8 cellular contexts compared by ENCODE assay signal in the genomic region with DNA sequence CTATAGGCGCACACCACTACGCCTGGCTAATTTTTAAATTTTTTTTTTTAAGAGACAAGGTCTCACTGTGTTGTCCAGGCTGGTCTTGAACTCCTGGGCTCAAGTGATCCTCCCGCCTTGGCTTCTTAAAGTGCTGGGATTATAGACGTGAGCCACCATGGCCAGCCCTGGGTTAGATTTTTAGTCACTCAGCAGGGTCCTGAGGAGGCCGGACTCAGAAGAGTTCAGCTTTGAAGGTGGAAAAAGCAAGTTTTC. TPM values are rescaled to one million over a fixed set of nuclear protein-coding genes. Genes with fewer than 3 reads are reported as not detected.
DNase-seq lines count a peak whose midpoint lies in the region; ATAC-seq lines count a peak whose summit lies in the region.
"Had no signal": no experiment of that assay in that cellular context is flagged by ENCODE, and none has a peak within 500 bp of the region (broad histone marks: within the 10 kb centered on the region; RNA-seq: fewer than 3 reads in every experiment).

No MANE protein-coding gene starts in this region.

- H3K9me3 Mint-ChIP-seq in CD8-positive, alpha-beta memory T cell: no peaks in the 10 kb centered on the region
- peaks cover 4% of the 10 kb centered on the region for H3K9me3 Mint-ChIP-seq in central memory CD8-positive, alpha-beta T cell

- no peaks in the 10 kb centered on the region for H3K36me3 Mint-ChIP-seq in CD8-positive, alpha-beta memory T cell
- H3K36me3 Mint-ChIP-seq in central memory CD8-positive, alpha-beta T cell (ENCODE audit: insufficient read depth): peaks cover 9% of the 10 kb centered on the region

- no peak for ATAC-seq in central memory CD8-positive, alpha-beta T cell (replicated peaks; ENCODE audit: extremely low read depth, poor library complexity, severe bottlenecking)

- CTCF ChIA-PET in CD8-positive, alpha-beta memory T cell (lab: Charles Lee): interaction anchor here (1.7 to 11.0 kb wide), 5 partner anchors 16 to 160 kb away, joined by 4 to 229 read pairs (median 78); a partner anchor contains a TSS

- H3K4me1 ChIP-seq in CD8-positive, alpha-beta memory T cell (ENCODE audit: insufficient read depth, low read length): peaks cover 71% of the 10 kb centered on the region
- H3K4me1 ChIP-seq in skeletal muscle tissue (ENCODE audit: control insufficient read depth in 3 of 3, insufficient read depth in 3 of 3, low read length in 3 of 3) (peaks cover 17 to 24% (median 20%) of the 10 kb centered on the region in 3 donors), HAP-1 (peaks cover 7% of the 10 kb centered on the region)

- peaks cover 67 to 68% (median 68%) of the 10 kb centered on the region in 3 donors for H3K4me1 Mint-ChIP-seq in CD8-positive, alpha-beta memory T cell
- peaks cover 61% of the 10 kb centered on the region for H3K4me1 Mint-ChIP-seq in central memory CD8-positive, alpha-beta T cell

- no peaks in the 10 kb centered on the region for H3K9me3 ChIP-seq in CD8-positive, alpha-beta memory T cell (ENCODE audit: low read length)
- H3K9me3 ChIP-seq in KOPT-K1 (ENCODE audit: insufficient read depth, low read length, poor library complexity, severe bottlenecking) (no peaks in the 10 kb centered on the region), skeletal muscle tissue (ENCODE audit: control insufficient read depth in 3 of 3, low read length in 3 of 3) (no peaks in the 10 kb centered on the region), HAP-1 (no peaks in the 10 kb centered on the region)

- POLR2A ChIA-PET in CD8-positive, alpha-beta memory T cell (lab: Charles Lee): interaction anchor here (1.2 to 1.5 kb wide), 2 partner anchors 10 to 121 kb away, joined by 3 to 4 read pairs; no protein-coding TSS in a partner anchor

- peak overlapping the region; percentile 75 for H3K4me3 ChIP-seq in CD8-positive, alpha-beta memory T cell (ENCODE audit: low read length)
- H3K4me3 ChIP-seq in skeletal muscle tissue (ENCODE audit: low read length in 3 of 3) (no peak overlapping the region), HAP-1 (no peak overlapping the region)

- DNase-seq in CD8-positive, alpha-beta memory T cell: no peak
- DNase-seq in central memory CD8-positive, alpha-beta T cell (ENCODE audit: low spot score in 2 of 2): no peak
- DNase-seq in NCI-H1417 treated with DMSO at 0.1 percent for 48 hours (lab: John Stamatoyannopoulos, UW) (no peak), SW 1271 (lab: John Stamatoyannopoulos, UW) (no peak), HAP-1 (ENCODE audit: low spot score in 2 of 2) (no peak)
- DNase-seq: NCI-H2227 treated with DMSO at 0.1 percent for 48 hours had no signal

- peak overlapping the region; percentile 73 to 95 (median 85) for H3K4me3 Mint-ChIP-seq in CD8-positive, alpha-beta memory T cell
- peak overlapping the region; percentile 77 for H3K4me3 Mint-ChIP-seq in central memory CD8-positive, alpha-beta T cell

- H3K27ac Mint-ChIP-seq in CD8-positive, alpha-beta memory T cell: peak overlapping the region; percentile 88 to 100 (median 94)
- H3K27ac Mint-ChIP-seq in central memory CD8-positive, alpha-beta T cell (ENCODE audit: low read depth): peak overlapping the region; percentile 97

- no peaks in the 10 kb centered on the region for H3K27me3 ChIP-seq in CD8-positive, alpha-beta memory T cell (ENCODE audit: insufficient read depth, low read length, poor library complexity, severe bottlenecking)
- H3K27me3 ChIP-seq in skeletal muscle tissue (ENCODE audit: control insufficient read depth in 3 of 3, insufficient read depth in 3 of 3, low read length in 3 of 3): no peaks in the 10 kb centered on the region
- no peaks in the 10 kb centered on the region for H3K27me3 ChIP-seq in HAP-1 (ENCODE audit: low read depth)

- in situ Hi-C loops in HAP-1 (cut with MboI; ENCODE audit: low sequenced_read_pairs): no loop called here

- H3K27ac ChIP-seq in CD8-positive, alpha-beta memory T cell (ENCODE audit: low read depth, low read length): peak overlapping the region; percentile 91
- H3K27ac ChIP-seq in KOPT-K1 (ENCODE audit: low read depth, low read length, poor library complexity, severe bottlenecking) (peak overlapping the region; percentile 99), skeletal muscle tissue (ENCODE audit: low read depth, low read length) (peak overlapping the region; percentile 64)

- H3K36me3 ChIP-seq in CD8-positive, alpha-beta memory T cell (ENCODE audit: insufficient read depth, low read length): no peaks in the 10 kb centered on the region
- H3K36me3 ChIP-seq in KOPT-K1 (ENCODE audit: insufficient read depth, low read length) (no peaks in the 10 kb centered on the region), skeletal muscle tissue (ENCODE audit: control insufficient read depth in 3 of 3, insufficient read depth in 3 of 3, low read length in 3 of 3) (no peaks in the 10 kb centered on the region), HAP-1 (replicated peaks) (no peaks in the 10 kb centered on the region)

- no peak overlapping the region for H3K9ac ChIP-seq in skeletal muscle tissue (ENCODE audit: low read depth in 1 of 3, low read length in 3 of 3)

- no peaks in the 10 kb centered on the region for H3K27me3 Mint-ChIP-seq in CD8-positive, alpha-beta memory T cell
- H3K27me3 Mint-ChIP-seq in central memory CD8-positive, alpha-beta T cell: no peaks in the 10 kb centered on the region

RNA-seq across cellular contexts. Expression of a gene that starts 44.2 kb away (rescaled TPM):
- total RNA-seq in CD8-positive, alpha-beta memory T cell: 1 to 10 TPM; 1.2 to 1.3 TPM
- 0.53 TPM for polyA plus RNA-seq in CD8-positive, alpha-beta memory T cell
- total RNA-seq in skeletal muscle tissue: 7.3 TPM
